Comparison of ENCODE assay signal across 1 cellular context in the genomic region with DNA sequence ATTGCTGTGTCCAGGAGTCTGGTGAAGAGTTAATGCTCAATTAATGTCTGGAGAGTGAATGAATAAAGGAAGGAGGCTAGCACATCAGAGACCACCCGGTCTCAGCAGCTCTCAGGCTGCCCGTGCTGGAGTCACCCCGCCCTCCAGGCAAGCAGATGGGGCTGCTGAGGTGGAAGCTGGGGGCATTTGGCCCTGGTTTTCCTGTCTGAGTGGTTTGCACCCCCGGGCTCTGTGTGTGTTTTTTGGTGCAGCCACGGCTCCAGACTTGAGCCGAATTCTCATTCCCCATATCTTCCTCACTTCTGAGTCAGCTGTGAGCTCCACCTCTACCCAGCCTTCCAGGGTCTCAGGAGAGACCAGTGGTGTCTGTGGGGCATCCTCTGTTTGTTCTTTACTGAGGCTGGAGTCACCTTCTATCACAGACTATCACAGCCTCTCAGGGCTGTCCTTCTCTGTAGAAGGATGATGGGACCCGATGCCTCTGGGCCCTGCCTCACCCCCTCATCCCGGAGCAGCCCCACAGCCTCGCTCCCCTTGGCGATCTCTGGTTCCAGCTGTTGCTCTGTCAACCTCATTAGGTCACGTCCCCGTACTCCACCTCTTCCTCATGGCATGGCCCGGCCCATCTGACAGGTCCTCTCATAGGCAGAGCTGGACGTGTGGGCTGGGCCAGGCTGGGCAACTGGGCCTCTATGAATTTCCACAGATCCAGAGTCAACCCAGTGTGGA.
TF ChIP-seq lines count a peak whose summit lies in the region.

No MANE protein-coding gene starts in this region.

TF ChIP-seq in A549, 52 proteins besides CTCF, POLR2A, EP300 and RAD21:
- no peak for TF ChIP-seq HOXA7 (CRISPR knock-in tag; IDR thresholded peaks at IDR 0.05)
- TF ChIP-seq POLR2AphosphoS2 (conservative IDR thresholded peaks at IDR 0.05; ENCODE audit: low read length), result no peak
- TF ChIP-seq, protein P1, sequence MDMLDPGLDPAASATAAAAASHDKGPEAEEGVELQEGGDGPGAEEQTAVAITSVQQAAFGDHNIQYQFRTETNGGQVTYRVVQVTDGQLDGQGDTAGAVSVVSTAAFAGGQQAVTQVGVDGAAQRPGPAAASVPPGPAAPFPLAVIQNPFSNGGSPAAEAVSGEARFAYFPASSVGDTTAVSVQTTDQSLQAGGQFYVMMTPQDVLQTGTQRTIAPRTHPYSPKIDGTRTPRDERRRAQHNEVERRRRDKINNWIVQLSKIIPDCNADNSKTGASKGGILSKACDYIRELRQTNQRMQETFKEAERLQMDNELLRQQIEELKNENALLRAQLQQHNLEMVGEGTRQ (IDR thresholded peaks at IDR 0.05), result no peak
- TF ChIP-seq ZNF302 (CRISPR knock-in tag; IDR thresholded peaks at IDR 0.05), result no peak
- TF ChIP-seq JUN (IDR thresholded peaks at IDR 0.05), result no peak
- no peak for TF ChIP-seq NR3C1 (IDR thresholded peaks at IDR 0.05)
- no peak for TF ChIP-seq EHMT2 (IDR thresholded peaks at IDR 0.05; ENCODE audit: low read depth)
- TF ChIP-seq SREBF2 (IDR thresholded peaks at IDR 0.05), result no peak
- TF ChIP-seq, protein P2, sequence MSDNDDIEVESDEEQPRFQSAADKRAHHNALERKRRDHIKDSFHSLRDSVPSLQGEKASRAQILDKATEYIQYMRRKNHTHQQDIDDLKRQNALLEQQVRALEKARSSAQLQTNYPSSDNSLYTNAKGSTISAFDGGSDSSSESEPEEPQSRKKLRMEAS (IDR thresholded peaks at IDR 0.05), result no peak
- TF ChIP-seq BHLHE40 (IDR thresholded peaks at IDR 0.05; ENCODE audit: low read depth, low read length), result no peak
- TF ChIP-seq FOSB (CRISPR knock-in tag; IDR thresholded peaks at IDR 0.05), result no peak
- no peak for TF ChIP-seq ZSCAN20 (CRISPR knock-in tag; IDR thresholded peaks at IDR 0.05)
- TF ChIP-seq NFE2L2 (conservative IDR thresholded peaks at IDR 0.05; ENCODE audit: low read length), result no peak
- TF ChIP-seq, protein P3, sequence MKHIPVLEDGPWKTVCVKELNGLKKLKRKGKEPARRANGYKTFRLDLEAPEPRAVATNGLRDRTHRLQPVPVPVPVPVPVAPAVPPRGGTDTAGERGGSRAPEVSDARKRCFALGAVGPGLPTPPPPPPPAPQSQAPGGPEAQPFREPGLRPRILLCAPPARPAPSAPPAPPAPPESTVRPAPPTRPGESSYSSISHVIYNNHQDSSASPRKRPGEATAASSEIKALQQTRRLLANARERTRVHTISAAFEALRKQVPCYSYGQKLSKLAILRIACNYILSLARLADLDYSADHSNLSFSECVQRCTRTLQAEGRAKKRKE (CRISPR knock-in tag; IDR thresholded peaks at IDR 0.05; ENCODE audit: low read depth), result no peak
- no peak for TF ChIP-seq JUNB (IDR thresholded peaks at IDR 0.05)
- TF ChIP-seq RNF2 (IDR thresholded peaks at IDR 0.05; ENCODE audit: borderline replicate concordance, low read depth), result no peak
